In the genomic region with DNA sequence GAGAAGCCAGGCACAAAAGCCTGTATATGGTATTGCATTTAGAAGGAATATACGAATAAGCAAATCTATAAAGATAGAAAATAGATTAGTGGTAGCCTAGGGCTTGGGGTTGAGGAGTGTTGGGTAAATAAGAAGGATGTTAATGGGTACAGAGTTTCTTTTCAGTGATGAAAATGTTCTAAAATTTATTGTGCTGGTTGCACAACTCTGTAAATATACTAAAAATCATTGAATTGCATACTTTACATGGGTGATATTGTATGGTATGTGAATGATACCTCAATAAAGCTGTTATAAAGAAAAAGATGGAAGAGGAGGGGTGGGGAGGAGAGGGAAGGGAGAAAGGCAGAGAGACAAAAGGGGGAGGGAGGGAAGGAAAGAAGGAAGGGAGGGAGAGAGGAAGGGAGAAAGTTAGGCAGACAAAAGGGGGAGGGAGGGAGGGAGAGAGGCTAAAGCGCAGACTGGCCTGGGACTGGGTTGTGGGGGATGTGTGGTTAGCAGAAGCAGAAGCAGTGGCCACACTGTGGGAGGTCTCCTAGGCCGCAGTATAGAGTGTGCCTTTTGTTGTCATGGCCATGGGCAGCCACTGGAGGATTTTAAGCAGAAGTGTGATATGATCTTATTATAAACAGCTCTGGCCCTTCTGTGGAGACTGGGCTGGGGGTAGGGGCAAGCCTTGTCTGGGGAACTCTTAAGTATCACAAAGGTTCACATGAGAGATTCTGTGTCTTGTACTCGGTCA, we compare ENCODE assay signal across 9 cellular contexts.
A peak's percentile ranks its signal among the peaks of the same experiment; 100 is the strongest.
DNase-seq lines count a peak whose midpoint lies in the region; ATAC-seq and TF ChIP-seq lines count a peak whose summit lies in the region.
"Had no signal": no experiment of that assay in that cellular context is flagged by ENCODE, and none has a peak within 500 bp of the region (broad histone marks: within the 10 kb centered on the region; RNA-seq: fewer than 3 reads in every experiment).

No MANE protein-coding gene starts in this region.

- no peak overlapping the region for H3K4me3 Mint-ChIP-seq in Calu3 (ENCODE audit: low read depth, unreplicated experiment)
- no peak overlapping the region for H3K4me3 Mint-ChIP-seq in activated naive CD4-positive, alpha-beta T cell treated with anti-CD3 and anti-CD28 coated beads, Interleukin-2, amount 10 ng/mL, durations not matched to agents 7 days and 5 days

- no peak overlapping the region for H3K4me3 ChIP-seq in Loucy (ENCODE audit: low read length, poor library complexity, severe bottlenecking)
- H3K4me3 ChIP-seq: ascending aorta had no signal

- TF ChIP-seq CTCF in GM12872 (IDR thresholded peaks at IDR 0.05; ENCODE audit: insufficient read depth, low read depth, low read length) (0 out of 3 replicates have a peak, but pooled peaks have one; percentile 24), Loucy (conservative IDR thresholded peaks at IDR 0.05; ENCODE audit: low read length) (no peak; the same call in 1 of the 2 replicates), Calu3 (IDR thresholded peaks at IDR 0.05; ENCODE audit: unreplicated experiment) (no peak)

- ATAC-seq in GM21723 (IDR thresholded peaks at IDR 0.05; ENCODE audit: unreplicated experiment) = peak; percentile 16
- ATAC-seq in left cardiac atrium = peak; percentile 41 to 83

- H3K9me2 ChIP-seq in Loucy (replicated peaks; ENCODE audit: low read depth, low read length) = no peaks in the 10 kb centered on the region

- H3K9me3 Mint-ChIP-seq in Calu3 (ENCODE audit: low read depth, unreplicated experiment) = no peaks in the 10 kb centered on the region
- H3K9me3 Mint-ChIP-seq in activated naive CD4-positive, alpha-beta T cell treated with anti-CD3 and anti-CD28 coated beads, Interleukin-2, amount 10 ng/mL, durations not matched to agents 7 days and 5 days = no peaks in the 10 kb centered on the region

- H3K4me1 ChIP-seq in Loucy (ENCODE audit: insufficient read depth, low read length, poor library complexity, severe bottlenecking) = peaks cover 13% of the 10 kb centered on the region
- H3K4me1 ChIP-seq: ascending aorta had no signal

- BruUV-seq in Calu3 (replicated peaks; lab: Mats Ljungman, UMichigan) = no TSS peak

- intact Hi-C loops in left cardiac atrium (cut with DNase I) (no loop called here), Calu3 (cut with micrococcal nuclease; ENCODE audit: unreplicated experiment) (no loop called here)

- H3K27me3 Mint-ChIP-seq in Calu3 (ENCODE audit: unreplicated experiment) = no peaks in the 10 kb centered on the region
- peaks cover 3% of the 10 kb centered on the region for H3K27me3 Mint-ChIP-seq in activated naive CD4-positive, alpha-beta T cell treated with anti-CD3 and anti-CD28 coated beads, Interleukin-2, amount 10 ng/mL, durations not matched to agents 7 days and 5 days

- H3K36me3 Mint-ChIP-seq in Calu3 (ENCODE audit: insufficient read depth, unreplicated experiment) = no peaks in the 10 kb centered on the region
- no peaks in the 10 kb centered on the region for H3K36me3 Mint-ChIP-seq in activated naive CD4-positive, alpha-beta T cell treated with anti-CD3 and anti-CD28 coated beads, Interleukin-2, amount 10 ng/mL, durations not matched to agents 7 days and 5 days

- no peaks in the 10 kb centered on the region for H3K36me3 ChIP-seq in Loucy (ENCODE audit: insufficient read depth, low read length)
- H3K36me3 ChIP-seq: ascending aorta had no signal

- no peaks in the 10 kb centered on the region for H4K20me1 ChIP-seq in Loucy (ENCODE audit: insufficient read depth, low read length, poor library complexity, severe bottlenecking)

- H3K4me1 Mint-ChIP-seq in Calu3 (ENCODE audit: low read depth, unreplicated experiment) = peaks cover 14% of the 10 kb centered on the region
- peaks cover 12% of the 10 kb centered on the region for H3K4me1 Mint-ChIP-seq in activated naive CD4-positive, alpha-beta T cell treated with anti-CD3 and anti-CD28 coated beads, Interleukin-2, amount 10 ng/mL, durations not matched to agents 7 days and 5 days

- H3F3A ChIP-seq in Loucy (ENCODE audit: low read depth) = no peaks in the 10 kb centered on the region

- H3K9ac ChIP-seq in Loucy (ENCODE audit: low read depth, low read length, poor library complexity, severe bottlenecking) = no peak overlapping the region

- CTCF ChIA-PET in Calu3 (lab: Charles Lee) = interaction anchor here (0.6 kb wide), 1 partner anchor 89 kb away, joined by 5 read pairs; no protein-coding TSS in a partner anchor
- CTCF ChIA-PET in activated naive CD4-positive, alpha-beta T cell treated with anti-CD3 and anti-CD28 coated beads, Interleukin-2, amount 10 ng/mL, durations not matched to agents 7 days and 5 days (lab: Charles Lee) = no interaction called here

- H3K79me2 ChIP-seq in Loucy (ENCODE audit: insufficient read depth, low read length) = no peaks in the 10 kb centered on the region

- no peak overlapping the region for H3K27ac Mint-ChIP-seq in Calu3 (ENCODE audit: unreplicated experiment)
- no peak overlapping the region for H3K27ac Mint-ChIP-seq in activated naive CD4-positive, alpha-beta T cell treated with anti-CD3 and anti-CD28 coated beads, Interleukin-2, amount 10 ng/mL, durations not matched to agents 7 days and 5 days

- DNase-seq in left cardiac atrium (no peak), Calu3 (no peak), cortex of kidney (lab: John Stamatoyannopoulos, UW) (no peak)
- DNase-seq in activated naive CD4-positive, alpha-beta T cell treated with anti-CD3 and anti-CD28 coated beads, Interleukin-2, amount 50 U/mL, for 16 hours = no peak
- DNase-seq in activated naive CD4-positive, alpha-beta T cell treated with anti-CD3 and anti-CD28 coated beads, Interleukin-2, amount 10 ng/mL, durations not matched to agents 7 days and 5 days = no peak

- H3K9me3 ChIP-seq in Loucy (ENCODE audit: insufficient read depth, low read depth, low read length) = no peaks in the 10 kb centered on the region
- H3K9me3 ChIP-seq: ascending aorta had no signal

- no peaks in the 10 kb centered on the region for H3K27me3 ChIP-seq in Loucy (ENCODE audit: insufficient read depth, low read length, poor library complexity, severe bottlenecking)
- H3K27me3 ChIP-seq: ascending aorta had no signal

- H3K4me2 ChIP-seq in Loucy (ENCODE audit: low read depth, low read length, poor library complexity, severe bottlenecking) = peak overlapping the region; percentile 16

- H2AFZ ChIP-seq in Loucy (ENCODE audit: low read length) = peak overlapping the region; percentile 85; the same call in 1 of the 2 replicates
